21 cellular contexts compared by ENCODE assay signal in the genomic region with DNA sequence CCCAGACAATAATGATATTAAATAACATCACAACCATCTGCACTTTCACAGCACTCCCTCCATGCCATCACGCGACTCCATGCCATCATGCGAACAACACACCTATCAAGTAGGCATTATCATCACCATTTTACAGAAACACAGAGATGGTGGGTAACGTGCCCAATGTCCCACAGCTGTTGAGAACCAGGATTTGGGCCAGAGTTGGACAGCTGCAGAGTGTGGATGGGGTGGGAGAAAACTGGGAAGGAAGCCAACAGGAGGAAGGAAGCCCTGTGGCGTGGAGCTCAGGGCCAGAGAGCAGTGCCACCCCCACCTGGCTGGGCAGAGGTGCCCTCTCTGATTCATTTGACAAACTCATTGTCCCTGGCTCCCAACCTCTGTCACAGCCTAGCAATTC. TPM values are rescaled to one million over a fixed set of nuclear protein-coding genes. Genes with fewer than 3 reads are reported as not detected.
DNase-seq lines count a peak whose midpoint lies in the region; ATAC-seq, FAIRE-seq and TF ChIP-seq lines count a peak whose summit lies in the region.
"Had no signal": no experiment of that assay in that cellular context is flagged by ENCODE, and none has a peak within 500 bp of the region (broad histone marks: within the 10 kb centered on the region; RNA-seq: fewer than 3 reads in every experiment).

No MANE protein-coding gene starts in this region.

- H3K56ac ChIP-seq in H1 (replicated peaks; ENCODE audit: insufficient read length, low read depth, low read length): no peak overlapping the region

- H2BK120ac ChIP-seq in H1 (replicated peaks; ENCODE audit: low read depth, low read length) (no peak overlapping the region), neuronal stem cell (ENCODE audit: low read depth, low read length) (no peak overlapping the region)

- TF ChIP-seq RAD21 in H1 (IDR thresholded peaks at IDR 0.05 in 1 of 2, conservative IDR thresholded peaks at IDR 0.05 in 1 of 2; ENCODE audit: low read depth in 2 of 2, low read length in 2 of 2): no peak

- no peak for DNase-seq in left ventricle myocardium inferior
- DNase-seq in heart right ventricle: no peak
- no peak for DNase-seq in H1 (ENCODE audit: low read depth in 1 of 2, low spot score in 2 of 2)
- DNase-seq in neuronal stem cell (ENCODE audit: low spot score): no peak
- no peak for DNase-seq in transverse colon
- no peak for DNase-seq in HuH-7 (ENCODE audit: low spot score)
- no peak for DNase-seq in suprapubic skin (ENCODE audit: low spot score in 2 of 2)
- DNase-seq in COLO668 (lab: John Stamatoyannopoulos, UW; ENCODE audit: unreplicated experiment): no peak
- DNase-seq: BE2C; CD4-positive, alpha-beta memory T cell; DMS79; GOT3; KG1; MV-4-11; NCI-H187 treated with DMSO at 0.1 percent for 48 hours; NCI-H226; NCI-H524 treated with DMSO at 0.1 percent for 48 hours; PC-9 had no signal

- CTCF ChIA-PET in H1 (lab: Charles Lee; ENCODE audit: partially characterized antibody): interaction anchor here (0.6 to 46.3 kb wide), 5 partner anchors 13 to 339 kb away, joined by 3 to 883 read pairs (median 4); no protein-coding TSS in a partner anchor

- H2BK5ac ChIP-seq in H1 (ENCODE audit: low read depth, low read length) (no peak overlapping the region; the same call in 1 of the 2 replicates), neuronal stem cell (ENCODE audit: low read length) (no peak overlapping the region)

- no peaks in the 10 kb centered on the region for H3K23me2 ChIP-seq in H1 (ENCODE audit: low read depth, low read length)

- H3K79me1 ChIP-seq in H1 (ENCODE audit: low read depth, low read length) (peaks cover 20% of the 10 kb centered on the region), neuronal stem cell (ENCODE audit: low read depth, low read length) (no peaks in the 10 kb centered on the region)

- H3K18ac ChIP-seq in H1 (ENCODE audit: extremely low read depth, low read length): no peak overlapping the region
- no peak overlapping the region for H3K18ac ChIP-seq in neuronal stem cell (ENCODE audit: low read length)

- FAIRE-seq in H1 (lab: Jason Lieb, UNC): no peak
- FAIRE-seq: GM12892, GM18507 had no signal

- H4K8ac ChIP-seq in H1 (ENCODE audit: extremely low read depth, insufficient read depth, low read length) (no peak overlapping the region), neuronal stem cell (ENCODE audit: low read depth, low read length) (no peak overlapping the region)

- POLR2A ChIA-PET in H1 (lab: Charles Lee; ENCODE audit: partially characterized antibody): interaction anchor here (1.1 to 59.2 kb wide), 2 partner anchors 28 to 52 kb away, joined by 3 to 1192 read pairs; no protein-coding TSS in a partner anchor

- no peak overlapping the region for H3K9ac ChIP-seq in H1 (replicated peaks in 1 of 4; ENCODE audit: extremely low read depth in 1 of 4, low read depth in 3 of 4, low read length in 3 of 4)
- H3K9ac ChIP-seq in neuronal stem cell (ENCODE audit: low read depth, low read length, poor library complexity): no peak overlapping the region

- H3K23ac ChIP-seq in H1 (ENCODE audit: insufficient read length): no peak overlapping the region
- H3K23ac ChIP-seq in neuronal stem cell (ENCODE audit: low read depth, low read length, poor library complexity): peak overlapping the region; percentile 20

- H2BK15ac ChIP-seq in H1 (ENCODE audit: low read length) (peak overlapping the region; percentile 23; the same call in 1 of the 2 replicates), neuronal stem cell (ENCODE audit: low read length) (no peak overlapping the region)

- H3K27me3 ChIP-seq in left ventricle myocardium inferior (ENCODE audit: low read depth) (no peaks in the 10 kb centered on the region), heart right ventricle (no peaks in the 10 kb centered on the region), H1 (replicated peaks in 1 of 4; ENCODE audit: control insufficient read depth in 3 of 4, extremely low read depth in 1 of 4, insufficient read depth in 3 of 4, low read length in 3 of 4) (no peaks in the 10 kb centered on the region), neuronal stem cell (ENCODE audit: control insufficient read depth in 3 of 3, insufficient read depth in 3 of 3, low read depth in 1 of 3, low read length in 3 of 3) (no peaks in the 10 kb centered on the region), transverse colon (no peaks in the 10 kb centered on the region), suprapubic skin (no peaks in the 10 kb centered on the region)
- H3K27me3 ChIP-seq: BE2C, SJSA1 had no signal

- H3K4me2 ChIP-seq in H1 (ENCODE audit: insufficient read depth in 1 of 2, low read depth in 2 of 2, low read length in 2 of 2): no peak overlapping the region
- no peak overlapping the region for H3K4me2 ChIP-seq in neuronal stem cell (ENCODE audit: insufficient read depth, low read length, poor library complexity, severe bottlenecking)
- H3K4me2 ChIP-seq: PC-9 had no signal

- no peak overlapping the region for H2AFZ ChIP-seq in H1 (ENCODE audit: low read length)
- no peak overlapping the region for H2AFZ ChIP-seq in neuronal stem cell (ENCODE audit: low read length)
- H2AFZ ChIP-seq: PC-9 had no signal

- no peak overlapping the region for H4K91ac ChIP-seq in H1 (replicated peaks; ENCODE audit: insufficient read length, low read length)
- H4K91ac ChIP-seq in neuronal stem cell (ENCODE audit: low read depth, low read length, poor library complexity): no peak overlapping the region

- no peak for ATAC-seq in heart right ventricle

- TF ChIP-seq EP300 in H1 (IDR thresholded peaks at IDR 0.05; ENCODE audit: borderline replicate concordance in 1 of 2, low read depth in 2 of 2, low read length in 2 of 2) (no peak), transverse colon (IDR thresholded peaks at IDR 0.05; ENCODE audit: low read depth) (no peak), suprapubic skin (IDR thresholded peaks at IDR 0.05) (no peak)

- H2BK20ac ChIP-seq in H1 (ENCODE audit: low read length): no peak overlapping the region

- TF ChIP-seq POLR2A in H1 (IDR thresholded peaks at IDR 0.05; ENCODE audit: control extremely low read depth in 1 of 2, low read depth in 2 of 2, low read length in 2 of 2): no peak; a peak in 1 of 3 replicates
- no peak for TF ChIP-seq POLR2A in transverse colon (IDR thresholded peaks at IDR 0.05)
- no peak for TF ChIP-seq POLR2A in suprapubic skin (IDR thresholded peaks at IDR 0.05)

- H2BK12ac ChIP-seq in H1 (ENCODE audit: low read depth, low read length) (no peak overlapping the region), neuronal stem cell (ENCODE audit: low read length) (peak overlapping the region; percentile 10)

- H3K4me1 ChIP-seq in left ventricle myocardium inferior: peaks cover 84% of the 10 kb centered on the region
- peaks cover 7 to 86% (median 47%) of the 10 kb centered on the region in 9 donors for H3K4me1 ChIP-seq in heart right ventricle
- H3K4me1 ChIP-seq in H1 (replicated peaks in 1 of 4; ENCODE audit: control insufficient read depth in 3 of 4, insufficient read depth in 4 of 4, low read length in 3 of 4): peaks cover 0 to 7% (median 5%) of the 10 kb centered on the region in 4 experiments; a peak in 5 of 7 replicates
- peaks cover 0 to 9% of the 10 kb centered on the region in 2 donors for H3K4me1 ChIP-seq in neuronal stem cell (ENCODE audit: control insufficient read depth in 2 of 2, insufficient read depth in 1 of 2, low read depth in 1 of 2, low read length in 2 of 2)
- peaks cover 3 to 36% (median 18%) of the 10 kb centered on the region in 4 donors for H3K4me1 ChIP-seq in transverse colon
- peaks cover 12% of the 10 kb centered on the region for H3K4me1 ChIP-seq in suprapubic skin
- H3K4me1 ChIP-seq: BE2C, SJSA1 had no signal

- no peak overlapping the region for H3K14ac ChIP-seq in H1 (ENCODE audit: insufficient read length)
- H3K14ac ChIP-seq in neuronal stem cell (ENCODE audit: low read length): no peak overlapping the region

- H3K4ac ChIP-seq in H1 (replicated peaks; ENCODE audit: insufficient read length, low read depth, low read length) (no peak overlapping the region), neuronal stem cell (ENCODE audit: low read length) (peak overlapping the region; percentile 53)

- no peak for TF ChIP-seq CTCF in left ventricle myocardium inferior (IDR thresholded peaks at IDR 0.05; ENCODE audit: borderline replicate concordance)
- TF ChIP-seq CTCF in heart right ventricle (IDR thresholded peaks at IDR 0.05): no peak
- TF ChIP-seq CTCF in H1 (IDR thresholded peaks at IDR 0.05; ENCODE audit: control extremely low read depth in 1 of 3, insufficient read depth in 1 of 3, low read depth in 1 of 3, low read length in 3 of 3): no peak
- TF ChIP-seq CTCF in transverse colon (IDR thresholded peaks at IDR 0.05): no peak
- TF ChIP-seq CTCF in suprapubic skin (IDR thresholded peaks at IDR 0.05): no peak

- intact Hi-C loops in left ventricle myocardium inferior (cut with micrococcal nuclease) (no loop called here), heart right ventricle (cut with DNase I) (no loop called here), transverse colon (cut with DNase I; ENCODE audit: low total_unique reads) (no loop called here)

- H3K79me2 ChIP-seq in H1 (ENCODE audit: control insufficient read depth in 1 of 2, insufficient read depth in 2 of 2, low read length in 2 of 2): peaks cover 0 to 75% of the 10 kb centered on the region in 2 experiments; a peak in 2 of 4 replicates

- H3K36me3 ChIP-seq in left ventricle myocardium inferior: no peaks in the 10 kb centered on the region
- peaks cover 0 to 18% (median 0%) of the 10 kb centered on the region in 9 donors for H3K36me3 ChIP-seq in heart right ventricle
- H3K36me3 ChIP-seq in H1 (ENCODE audit: control insufficient read depth in 2 of 4, insufficient read depth in 4 of 4, low read length in 3 of 4): peaks cover 13 to 58% (median 37%) of the 10 kb centered on the region in 4 experiments
- peaks cover 4 to 54% of the 10 kb centered on the region in 2 donors for H3K36me3 ChIP-seq in neuronal stem cell (replicated peaks in 1 of 2; ENCODE audit: control insufficient read depth in 2 of 2, insufficient read depth in 2 of 2, low read length in 2 of 2)
- no peaks in the 10 kb centered on the region for H3K36me3 ChIP-seq in transverse colon
- no peaks in the 10 kb centered on the region for H3K36me3 ChIP-seq in suprapubic skin
- H3K36me3 ChIP-seq: BE2C, SJSA1 had no signal

- H3K4me3 ChIP-seq in left ventricle myocardium inferior: no peak overlapping the region
- no peak overlapping the region for H3K4me3 ChIP-seq in heart right ventricle
- no peak overlapping the region for H3K4me3 ChIP-seq in H1 (ENCODE audit: extremely low read depth in 1 of 4, insufficient read depth in 2 of 4, low read depth in 3 of 4, low read length in 4 of 4)
- peak overlapping the region in 1 of 2 donors; percentile 29 for H3K4me3 ChIP-seq in neuronal stem cell (ENCODE audit: low read length in 2 of 2)
- H3K4me3 ChIP-seq in transverse colon: no peak overlapping the region
- H3K4me3 ChIP-seq in suprapubic skin: no peak overlapping the region
- H3K4me3 ChIP-seq: PC-9, SJSA1 had no signal

- H3K9me3 ChIP-seq in left ventricle myocardium inferior (replicated peaks): no peaks in the 10 kb centered on the region
- H3K9me3 ChIP-seq in heart right ventricle: no peaks in the 10 kb centered on the region
- H3K9me3 ChIP-seq in H1 (ENCODE audit: insufficient read depth in 2 of 2, low read depth in 1 of 2, low read length in 1 of 2): no peaks in the 10 kb centered on the region
- H3K9me3 ChIP-seq in neuronal stem cell (replicated peaks in 1 of 2; ENCODE audit: control insufficient read depth in 2 of 2, insufficient read depth in 1 of 2, low read depth in 1 of 2, low read length in 2 of 2): no peaks in the 10 kb centered on the region
- H3K9me3 ChIP-seq in transverse colon: no peaks in the 10 kb centered on the region
- no peaks in the 10 kb centered on the region for H3K9me3 ChIP-seq in suprapubic skin
- H3K9me3 ChIP-seq: BE2C, SJSA1 had no signal

- H3K27ac ChIP-seq in left ventricle myocardium inferior (replicated peaks): peak overlapping the region; percentile 81
- H3K27ac ChIP-seq in heart right ventricle: peak overlapping the region in 1 of 10 donors; percentile 65
- no peak overlapping the region for H3K27ac ChIP-seq in H1 (ENCODE audit: low read depth, low read length)
- no peak overlapping the region for H3K27ac ChIP-seq in neuronal stem cell (replicated peaks; ENCODE audit: low read length)
- peak overlapping the region in 3 of 4 donors; percentile 6 to 85 (median 81) for H3K27ac ChIP-seq in transverse colon
- H3K27ac ChIP-seq in suprapubic skin: no peak overlapping the region
- H3K27ac ChIP-seq: PC-9, SJSA1 had no signal

- no peak overlapping the region for H4K5ac ChIP-seq in H1 (ENCODE audit: insufficient read length, low read depth, low read length)

- in situ Hi-C loops in transverse colon (cut with MboI; ENCODE audit: low pct_ligation_motif_present in 1 of 4, low pct_unique_long_range_greater_than_20kb in 1 of 4, low sequenced_read_pairs in 3 of 4): loop anchor here in 2 of 4 donors (10.0 to 25.0 kb wide), 2 partner anchors 58 to 166 kb away; partner anchors contain the start of gene ANKDD1A (in 1 of the 2)

- WGBS in heart right ventricle, 2 donors: 65 to 70% methylated on average over 5 of the region's 5 CpGs
- WGBS in H1 (ENCODE audit: extremely low coverage in 1 of 2, insufficient coverage in 1 of 2, insufficient read length in 1 of 2, insufficient replicate concordance in 2 of 2, low coverage in 1 of 2, low lambda C conversion rate in 2 of 2, missing lambda C conversion rate in 1 of 2), 2 experiments: 92% methylated on average over 5 of the region's 5 CpGs; no CpG with 5 or more reads in 1 of the 2 experiments
- WGBS in neuronal stem cell (ENCODE audit: extremely low coverage in 2 of 2, insufficient read length in 2 of 2, insufficient replicate concordance in 1 of 2), 2 donors: no CpG with 5 or more reads among the region's 5 CpGs
- WGBS in transverse colon (ENCODE audit: low coverage in 1 of 2), 2 donors: 50 to 77% methylated on average over 1 to 5 of the region's 5 CpGs
- WGBS in suprapubic skin: 93% methylated on average over 5 of the region's 5 CpGs

- H2AK5ac ChIP-seq in H1 (ENCODE audit: low read depth, low read length): no peak overlapping the region
- peak overlapping the region; percentile 90 for H2AK5ac ChIP-seq in neuronal stem cell (ENCODE audit: low read depth, low read length)

- peaks cover 15 to 20% of the 10 kb centered on the region in 2 experiments for H4K20me1 ChIP-seq in H1 (replicated peaks in 1 of 2; ENCODE audit: control insufficient read depth in 1 of 2, insufficient read depth in 2 of 2, low read length in 2 of 2)

RNA-seq across cellular contexts. Expression of gene RBPMS2, which starts 29.0 kb away (rescaled TPM):
- total RNA-seq in left ventricle myocardium inferior (276 TPM), heart right ventricle (100 to 1,000 TPM; 177 to 296 (median 213) TPM), transverse colon (10 to 100 TPM in 2 of 4 donors, 1 to 10 TPM in 2; 4.4 to 27.7 (median 11.5) TPM), suprapubic skin (1 to 10 TPM in 1 of 4 donors, under 1 TPM in 3; 0.68 to 1.1 (median 0.79) TPM)
- polyA plus RNA-seq in heart right ventricle (100 to 1,000 TPM; 200 to 310 TPM), H1 (2011; rRNA removed) (55.8 and 104 TPM in 2 replicates)
- 238 and 243 TPM in 2 replicates for total RNA-seq in H1 (2021; fragmentation: NEBNext Ultra II Directional; extraction: Animal tissue kit (Norgen Biotek cat#: 25700))
- 31.2 TPM for polyA plus RNA-seq in H1 (2011; cell fraction: cytosol; rRNA removed)
- 88.9 TPM for polyA plus RNA-seq in H1 (2011; cell fraction: nucleus; rRNA removed)
- 145 to 173 TPM (median 167 TPM) in 4 replicates for polyA plus RNA-seq in H1 (2012, experiment 1 of 2)
- polyA plus RNA-seq in H1 (2012, experiment 2 of 2): 212 TPM
- polyA plus RNA-seq in H1 (2013, experiment 1 of 2): 218 TPM
- 220 TPM for polyA plus RNA-seq in H1 (2013, experiment 2 of 2)
- polyA minus RNA-seq in H1 (2011; rRNA and poly(A)+ RNA removed): 28.4 and 38.8 TPM in 2 replicates
- polyA minus RNA-seq in H1 (2011; cell fraction: cytosol; rRNA and poly(A)+ RNA removed): 90.8 TPM
- 44.7 TPM for polyA minus RNA-seq in H1 (2011; cell fraction: nucleus; rRNA and poly(A)+ RNA removed)
- polyA plus RNA-seq in neuronal stem cell (2013, experiment 1 of 2): 33.3 TPM
- polyA plus RNA-seq in neuronal stem cell (2013, experiment 2 of 2): 32.1 TPM
- total RNA-seq: CD4-positive, alpha-beta memory T cell had no signal
- polyA plus RNA-seq: CD4-positive, alpha-beta memory T cell had no signal

Comparison
In these comparisons a context has a peak if more than half of its experiments do, and no peak if none do; other contexts are left out.
1. H3K27ac ChIP-seq: peak in left ventricle myocardium inferior (single experiment) and transverse colon (3 of 4); none in H1 (single experiment), neuronal stem cell (single experiment) and suprapubic skin (single experiment).